ENCODE assay signal across 18 cellular contexts in genomic region chr2:168130302-168130701, GRCh38.
"Had no signal": no experiment of that assay in that cellular context is flagged by ENCODE, and none has a peak within 500 bp of the region (broad histone marks: within the 10 kb centered on the region; RNA-seq: fewer than 3 reads in every experiment).

No MANE protein-coding gene starts in this region.

- H3K4me1 Mint-ChIP-seq: mesothelial cell of epicardium had no signal

- H3K9me3 Mint-ChIP-seq: activated CD8-positive, alpha-beta T cell treated with anti-CD3 and anti-CD28 coated beads for 36 hours; activated naive CD4-positive, alpha-beta T cell treated with anti-CD3 and anti-CD28 coated beads for 36 hours; central memory CD8-positive, alpha-beta T cell; dendritic cell treated with granulocyte-macrophage colony-stimulating factor and Interleukin-4, amounts not matched to agents 40 ng/mL and 50 ng/mL, for 4 days; mesothelial cell of epicardium; T-helper 2 cell treated with Interferon-gamma antibody and Interleukin-4, amounts not matched to agents 5 μg/mL and 100 μg/mL, for 36 hours had no signal

- H3K4me3 ChIP-seq: lower lobe of right lung had no signal

- DNase-seq: activated CD8-positive, alpha-beta memory T cell treated with anti-CD3 and anti-CD28 coated beads, Interleukin-2, amount 50 U/mL, for 4 hours; activated CD8-positive, alpha-beta T cell treated with anti-CD3 and anti-CD28 coated beads for 36 hours; activated naive CD4-positive, alpha-beta T cell treated with anti-CD3 and anti-CD28 coated beads for 36 hours; erythroblast; hippocampal formation; kidney glomerular epithelial cell; lower lobe of right lung; stimulated activated CD4-positive, alpha-beta T cell treated with anti-CD3 and anti-CD28 coated beads, Interleukin-2, amount 100 ng/mL, for 24 hours; stimulated activated naive CD4-positive, alpha-beta T cell; substantia nigra; SW 1271; trophoblast cell had no signal

- H3K9me3 ChIP-seq: lower lobe of right lung had no signal

- H3K4me1 ChIP-seq: lower lobe of right lung had no signal

- ATAC-seq: activated CD8-positive, alpha-beta T cell treated with anti-CD3 and anti-CD28 coated beads for 36 hours; lower lobe of right lung; sciatic nerve had no signal

- H3K27ac ChIP-seq: lower lobe of right lung had no signal

- H3K4me3 Mint-ChIP-seq: activated CD8-positive, alpha-beta T cell treated with anti-CD3 and anti-CD28 coated beads for 36 hours; activated naive CD4-positive, alpha-beta T cell treated with anti-CD3 and anti-CD28 coated beads for 36 hours; central memory CD8-positive, alpha-beta T cell; dendritic cell treated with granulocyte-macrophage colony-stimulating factor and Interleukin-4, amounts not matched to agents 40 ng/mL and 50 ng/mL, for 4 days; mesothelial cell of epicardium; T-helper 2 cell treated with Interferon-gamma antibody and Interleukin-4, amounts not matched to agents 5 μg/mL and 100 μg/mL, for 36 hours had no signal

- H3K27ac Mint-ChIP-seq: activated CD8-positive, alpha-beta T cell treated with anti-CD3 and anti-CD28 coated beads for 36 hours; activated naive CD4-positive, alpha-beta T cell treated with anti-CD3 and anti-CD28 coated beads for 36 hours; dendritic cell treated with granulocyte-macrophage colony-stimulating factor and Interleukin-4, amounts not matched to agents 40 ng/mL and 50 ng/mL, for 4 days; mesothelial cell of epicardium; progenitor cell of endocrine pancreas; T-helper 2 cell treated with Interferon-gamma antibody and Interleukin-4, amounts not matched to agents 5 μg/mL and 100 μg/mL, for 36 hours had no signal

- H3K27me3 Mint-ChIP-seq: activated CD8-positive, alpha-beta T cell treated with anti-CD3 and anti-CD28 coated beads for 36 hours; central memory CD8-positive, alpha-beta T cell; dendritic cell treated with granulocyte-macrophage colony-stimulating factor and Interleukin-4, amounts not matched to agents 40 ng/mL and 50 ng/mL, for 4 days; progenitor cell of endocrine pancreas had no signal
